In genomic region chr18:3450358-3451107, GRCh38 we compare ENCODE assay signal across 8 cellular contexts. TPM values are rescaled to one million over a fixed set of nuclear protein-coding genes. Genes with fewer than 3 reads are reported as not detected.
DNase-seq lines count a peak whose midpoint lies in the region; ATAC-seq lines count a peak whose summit lies in the region.

No MANE protein-coding gene starts in this region.

- no peaks in the 10 kb centered on the region for H3K27me3 Mint-ChIP-seq in stimulated activated memory B cell treated with anti-CD40 and anti-IgM and Interleukin-4, amounts not matched to agents 10 μg/mL and 1 μg/mL and 100 μg/mL, for 72 hours

- peaks cover 30% of the 10 kb centered on the region for H3K4me1 Mint-ChIP-seq in stimulated activated memory B cell treated with anti-CD40 and anti-IgM and Interleukin-4, amounts not matched to agents 10 μg/mL and 1 μg/mL and 100 μg/mL, for 72 hours

- H3K36me3 Mint-ChIP-seq in stimulated activated memory B cell treated with anti-CD40 and anti-IgM and Interleukin-4, amounts not matched to agents 10 μg/mL and 1 μg/mL and 100 μg/mL, for 72 hours, result no peaks in the 10 kb centered on the region

- H3K27ac Mint-ChIP-seq in stimulated activated memory B cell treated with anti-CD40 and anti-IgM and Interleukin-4, amounts not matched to agents 10 μg/mL and 1 μg/mL and 100 μg/mL, for 72 hours, result peak overlapping the region; percentile 99

- ATAC-seq in stimulated activated memory B cell treated with anti-CD40 and anti-IgM and Interleukin-4, amounts not matched to agents 10 μg/mL and 1 μg/mL and 100 μg/mL, for 72 hours, result peak; percentile 2
- ATAC-seq in GM18520 (IDR thresholded peaks at IDR 0.05; ENCODE audit: unreplicated experiment), result no peak

- no peaks in the 10 kb centered on the region for H3K27me3 ChIP-seq in esophagus (ENCODE audit: control insufficient read depth in 1 of 2, insufficient read depth in 2 of 2, low read length in 2 of 2)

- H3K4me3 Mint-ChIP-seq in stimulated activated memory B cell treated with anti-CD40 and anti-IgM and Interleukin-4, amounts not matched to agents 10 μg/mL and 1 μg/mL and 100 μg/mL, for 72 hours, result peak overlapping the region; percentile 92

- WGBS in esophagus, 2 donors, result 0 to 1% methylated on average over 66 to 69 of the region's 69 CpGs

- H3K36me3 ChIP-seq in esophagus (ENCODE audit: control insufficient read depth in 2 of 2, insufficient read depth in 2 of 2, low read length in 1 of 2), result no peaks in the 10 kb centered on the region

- no peaks in the 10 kb centered on the region for H3K9me3 ChIP-seq in esophagus (ENCODE audit: control insufficient read depth in 2 of 2, insufficient read depth in 1 of 2, low read depth in 1 of 2, low read length in 1 of 2)

- no peaks in the 10 kb centered on the region for H3K9me3 Mint-ChIP-seq in stimulated activated memory B cell treated with anti-CD40 and anti-IgM and Interleukin-4, amounts not matched to agents 10 μg/mL and 1 μg/mL and 100 μg/mL, for 72 hours

- H3K4me3 ChIP-seq in esophagus (ENCODE audit: low read depth in 1 of 2, low read length in 2 of 2), result peak overlapping the region; percentile 83 to 93

- H3K4me1 ChIP-seq in esophagus (ENCODE audit: control insufficient read depth in 2 of 2, insufficient read depth in 2 of 2, low read length in 1 of 2), result no peaks in the 10 kb centered on the region

- peak overlapping the region; percentile 99 for H3K27ac ChIP-seq in esophagus (ENCODE audit: low read depth in 2 of 2, low read length in 1 of 2)

- DNase-seq in GDM1 (lab: John Stamatoyannopoulos, UW) (peak; percentile 15), NCI-H345 treated with DMSO at 0.1 percent for 48 hours (lab: John Stamatoyannopoulos, UW; ENCODE audit: unreplicated experiment) (peak; percentile 43), activated T-cell treated with anti-CD3 and anti-CD28 coated beads for 48 hours (ENCODE audit: low read depth) (peak; percentile 44), myocyte (ENCODE audit: low read depth) (peak; percentile 85), KG1 (lab: John Stamatoyannopoulos, UW) (no peak)

RNA-seq across cellular contexts. Expression of gene TGIF1, which starts 0.6 kb away (rescaled TPM):
- 10 to 100 TPM; 25.1 to 29.7 TPM for polyA plus RNA-seq in esophagus
- 74.2 and 101 TPM in 2 replicates for total RNA-seq in myocyte
- polyA plus RNA-seq in myocyte (2012), result 44.4 TPM
